Comparison of ENCODE assay signal across 30 cellular contexts in the genomic region with DNA sequence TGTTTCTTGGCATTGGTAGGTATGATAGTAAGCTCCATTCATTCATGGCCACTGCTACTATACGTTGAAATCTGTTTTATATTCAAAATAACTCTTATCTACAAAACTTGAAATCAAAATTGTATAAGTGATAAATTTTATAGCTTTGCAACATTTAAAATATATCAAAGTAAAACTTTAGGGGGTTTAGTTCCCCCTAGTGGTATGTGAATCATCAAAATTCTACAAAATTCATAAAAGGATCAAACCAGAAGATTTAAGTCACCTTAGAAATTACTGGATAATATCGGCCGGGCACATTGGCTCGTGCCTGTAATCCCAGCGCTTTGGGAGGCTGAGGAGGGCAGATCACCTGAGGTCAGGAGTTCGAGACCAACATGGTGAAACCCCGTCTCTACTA.
DNase-seq lines count a peak whose midpoint lies in the region; ATAC-seq and TF ChIP-seq lines count a peak whose summit lies in the region.
"Had no signal": no experiment of that assay in that cellular context is flagged by ENCODE, and none has a peak within 500 bp of the region (broad histone marks: within the 10 kb centered on the region; RNA-seq: fewer than 3 reads in every experiment).

No MANE protein-coding gene starts in this region.

- peaks cover 3% of the 10 kb centered on the region in 2 experiments; a peak in 2 of 4 replicates for H3K4me1 Mint-ChIP-seq in H9
- H3K4me1 Mint-ChIP-seq: activated B cell treated with CpG ODN at 0.5 μM for 24 hours; activated CD8-positive, alpha-beta memory T cell treated with anti-CD3 and anti-CD28 coated beads, Interleukin-2, amount 10 ng/mL, durations not matched to agents 7 days and 5 days had no signal

- no peak overlapping the region for H2AK5ac ChIP-seq in H9 (ENCODE audit: insufficient read length, low read length)

- no peaks in the 10 kb centered on the region for H3K27me3 Mint-ChIP-seq in H9 (ENCODE audit: low read depth)
- H3K27me3 Mint-ChIP-seq: activated B cell treated with CpG ODN at 0.5 μM for 24 hours; activated CD8-positive, alpha-beta memory T cell treated with anti-CD3 and anti-CD28 coated beads, Interleukin-2, amount 10 ng/mL, durations not matched to agents 7 days and 5 days; effector memory CD8-positive, alpha-beta T cell; naive thymus-derived CD4-positive, alpha-beta T cell had no signal

- no peak overlapping the region for H3K4me2 ChIP-seq in H9 (ENCODE audit: insufficient read depth, insufficient read length, low read length)
- H3K4me2 ChIP-seq: BLaER1 treated with 17β-estradiol and CSF1 and Interleukin-3, amounts not matched to agents 10 nM and 100 nM had no signal

- no peak overlapping the region for H2BK120ac ChIP-seq in H9 (ENCODE audit: low read depth, low read length, poor library complexity, severe bottlenecking)

- H4K8ac ChIP-seq in H9 (replicated peaks; ENCODE audit: insufficient read length, low read depth, low read length): no peak overlapping the region

- TF ChIP-seq CTCF in 22Rv1 (IDR thresholded peaks at IDR 0.05): peak; percentile 12; the same call in 1 of the 2 replicates
- TF ChIP-seq CTCF in H9 (conservative IDR thresholded peaks at IDR 0.05): peak; percentile 38; the same call in 2 of the 3 replicates
- TF ChIP-seq CTCF in foreskin keratinocyte (conservative IDR thresholded peaks at IDR 0.05): peak; percentile 33
- no peak for TF ChIP-seq CTCF in GM13976 (IDR thresholded peaks at IDR 0.05; ENCODE audit: borderline replicate concordance, control extremely low read depth, extremely low read depth, insufficient read depth, missing control alignments)

- no peak overlapping the region for H3K9ac ChIP-seq in H9 (ENCODE audit: extremely low read depth, insufficient read length, low read length)
- no peak overlapping the region for H3K9ac ChIP-seq in adipocyte (ENCODE audit: low read length)
- H3K9ac ChIP-seq: BLaER1 treated with 17β-estradiol and CSF1 and Interleukin-3, amounts not matched to agents 10 nM and 100 nM had no signal

- no peak for DNase-seq in H9
- DNase-seq in adipocyte (ENCODE audit: low read depth): peak; percentile 61
- no peak for DNase-seq in foreskin keratinocyte
- no peak for DNase-seq in stimulated activated CD8-positive, alpha-beta memory T cell treated with anti-CD3 and anti-CD28 coated beads, Interleukin-4, amount 100 ng/mL, for 48 hours
- no peak for DNase-seq in midbrain (lab: John Stamatoyannopoulos, UW)
- DNase-seq in GM13976 (ENCODE audit: low spot score): no peak
- DNase-seq: activated B cell treated with CpG ODN at 0.5 μM for 24 hours; activated CD8-positive, alpha-beta memory T cell treated with anti-CD3 and anti-CD28 coated beads, Interleukin-2, amount 10 ng/mL, durations not matched to agents 7 days and 5 days; activated naive CD4-positive, alpha-beta T cell treated with anti-CD3 and anti-CD28 coated beads for 36 hours; colonic mucosa; COR-L47; DMS79 treated with DMSO at 0.1 percent for 48 hours; effector memory CD8-positive, alpha-beta T cell; islet precursor cell; naive thymus-derived CD4-positive, alpha-beta T cell; NCI-H1694 treated with DMSO at 0.1 percent for 48 hours; NCI-H510A; NK-92 treated with Interleukin-12 subunit alpha and Interleukin-12 subunit beta, amount 100 ng/mL, for 24 hours; retina; SJCRH30; stimulated activated CD4-positive, alpha-beta T cell treated with anti-CD3 and anti-CD28 coated beads, Interleukin-2, amount 100 ng/mL, for 24 hours; T-helper 1 cell; upper lobe of left lung had no signal

- no CpG with 5 or more reads among the region's 7 CpGs for WGBS in H9 (ENCODE audit: extremely low coverage, insufficient read length, low lambda C conversion rate)

- H3K23me2 ChIP-seq in H9 (ENCODE audit: insufficient read length, low read depth, low read length, poor library complexity, severe bottlenecking): no peaks in the 10 kb centered on the region

- H2AFZ ChIP-seq in H9 (ENCODE audit: low read length): no peak overlapping the region

- no peak overlapping the region for H3K23ac ChIP-seq in H9 (ENCODE audit: insufficient read length, low read depth, low read length)

- H3K14ac ChIP-seq in H9 (ENCODE audit: insufficient read depth, low read length): no peak overlapping the region

- H3K27ac ChIP-seq in 22Rv1: no peak overlapping the region
- H3K27ac ChIP-seq in H9 (ENCODE audit: insufficient read length, low read depth, low read length): no peak overlapping the region
- no peak overlapping the region for H3K27ac ChIP-seq in foreskin keratinocyte
- H3K27ac ChIP-seq: BLaER1 treated with 17β-estradiol and CSF1 and Interleukin-3, amounts not matched to agents 10 nM and 100 nM; breast epithelium; colonic mucosa; gastroesophageal sphincter; SJCRH30; upper lobe of left lung had no signal

- H2BK20ac ChIP-seq in H9 (ENCODE audit: low read depth, low read length, poor library complexity, severe bottlenecking): no peak overlapping the region

- H2BK5ac ChIP-seq in H9 (ENCODE audit: insufficient read length, low read length): no peak overlapping the region

- no peak for ATAC-seq in foreskin keratinocyte
- no peak for ATAC-seq in GM18502 (IDR thresholded peaks at IDR 0.05; ENCODE audit: poor library complexity, unreplicated experiment)
- ATAC-seq: activated CD8-positive, alpha-beta memory T cell treated with anti-CD3 and anti-CD28 coated beads, Interleukin-2, amount 10 ng/mL, durations not matched to agents 7 days and 5 days; effector memory CD8-positive, alpha-beta T cell; esophagus mucosa; gastroesophageal sphincter; naive thymus-derived CD4-positive, alpha-beta T cell had no signal

- H3K9me3 Mint-ChIP-seq in H9: no peaks in the 10 kb centered on the region

- no peaks in the 10 kb centered on the region for H3K36me3 ChIP-seq in adipocyte (ENCODE audit: control insufficient read depth, insufficient read depth, low read length, severe bottlenecking)
- H3K36me3 ChIP-seq: BLaER1 treated with 17β-estradiol and CSF1 and Interleukin-3, amounts not matched to agents 10 nM and 100 nM; breast epithelium; colonic mucosa; gastroesophageal sphincter; SJCRH30; upper lobe of left lung had no signal

- no peaks in the 10 kb centered on the region for H4K20me1 ChIP-seq in H9 (ENCODE audit: control insufficient read depth, insufficient read depth, insufficient read length)
- H4K20me1 ChIP-seq: BLaER1 treated with 17β-estradiol and CSF1 and Interleukin-3, amounts not matched to agents 10 nM and 100 nM had no signal

- no peaks in the 10 kb centered on the region for H3K79me1 ChIP-seq in H9 (ENCODE audit: insufficient read depth, low read depth, low read length, poor library complexity, severe bottlenecking)

- no peaks in the 10 kb centered on the region for H3K79me2 ChIP-seq in H9 (ENCODE audit: insufficient read depth, low read length)

- no peak overlapping the region for H3K4me3 ChIP-seq in adipocyte (ENCODE audit: low read length)
- H3K4me3 ChIP-seq: BLaER1 treated with 17β-estradiol and CSF1 and Interleukin-3, amounts not matched to agents 10 nM and 100 nM; breast epithelium; colonic mucosa; gastroesophageal sphincter; SJCRH30; upper lobe of left lung had no signal

- H3K4ac ChIP-seq in H9 (ENCODE audit: low read depth, low read length): no peak overlapping the region

- no peak overlapping the region for H3K56ac ChIP-seq in H9 (ENCODE audit: insufficient read length, low read depth, low read length)

- H3K9me3 ChIP-seq in H9 (ENCODE audit: control insufficient read depth, low read depth, low read length) (no peaks in the 10 kb centered on the region), adipocyte (ENCODE audit: control insufficient read depth, low read length) (peaks cover 2% of the 10 kb centered on the region)
- H3K9me3 ChIP-seq: BLaER1 treated with 17β-estradiol and CSF1 and Interleukin-3, amounts not matched to agents 10 nM and 100 nM; breast epithelium; colonic mucosa; SJCRH30; upper lobe of left lung had no signal

- H4K5ac ChIP-seq in H9 (ENCODE audit: insufficient read length, low read depth, low read length): no peak overlapping the region

- in situ Hi-C loops in GM13976 (cut with MboI; ENCODE audit: low sequenced_read_pairs, unreplicated experiment): no loop called here

- H2BK15ac ChIP-seq in H9 (ENCODE audit: low read depth, low read length): no peak overlapping the region

- H3K27me3 ChIP-seq in H9 (ENCODE audit: insufficient read depth, low read length) (no peaks in the 10 kb centered on the region), adipocyte (replicated peaks; ENCODE audit: control insufficient read depth, insufficient read depth, low read length) (no peaks in the 10 kb centered on the region), foreskin keratinocyte (no peaks in the 10 kb centered on the region)
- H3K27me3 ChIP-seq: BLaER1 treated with 17β-estradiol and CSF1 and Interleukin-3, amounts not matched to agents 10 nM and 100 nM; breast epithelium; colonic mucosa; gastroesophageal sphincter; SJCRH30; upper lobe of left lung had no signal

- H3K27ac Mint-ChIP-seq in H9: no peak overlapping the region
- H3K27ac Mint-ChIP-seq: activated B cell treated with CpG ODN at 0.5 μM for 24 hours; activated CD8-positive, alpha-beta memory T cell treated with anti-CD3 and anti-CD28 coated beads, Interleukin-2, amount 10 ng/mL, durations not matched to agents 7 days and 5 days; activated naive CD4-positive, alpha-beta T cell treated with anti-CD3 and anti-CD28 coated beads for 36 hours; activated T-helper 1 cell treated with anti-CD3 and anti-CD28 coated beads, Interleukin-12 subunit alpha, Interleukin-12 subunit beta, Interleukin-2, Interleukin-4 antibody, amounts not matched to agents 30 ng/mL and 10 ng/mL and 1 ng/mL, durations not matched to agents 14 hours and 24 hours and 36 hours; effector memory CD8-positive, alpha-beta T cell; naive thymus-derived CD4-positive, alpha-beta T cell had no signal

- H3K18ac ChIP-seq in H9 (ENCODE audit: insufficient read length, low read depth, low read length): no peak overlapping the region

- no peak overlapping the region for H3T11ph ChIP-seq in H9 (ENCODE audit: low read length)

- no peak overlapping the region for H3K4me3 Mint-ChIP-seq in H9
- H3K4me3 Mint-ChIP-seq: activated B cell treated with CpG ODN at 0.5 μM for 24 hours; activated CD8-positive, alpha-beta memory T cell treated with anti-CD3 and anti-CD28 coated beads, Interleukin-2, amount 10 ng/mL, durations not matched to agents 7 days and 5 days; activated naive CD4-positive, alpha-beta T cell treated with anti-CD3 and anti-CD28 coated beads for 36 hours; activated T-helper 1 cell treated with anti-CD3 and anti-CD28 coated beads, Interleukin-12 subunit alpha, Interleukin-12 subunit beta, Interleukin-2, Interleukin-4 antibody, amounts not matched to agents 30 ng/mL and 10 ng/mL and 1 ng/mL, durations not matched to agents 14 hours and 24 hours and 36 hours; effector memory CD8-positive, alpha-beta T cell; naive thymus-derived CD4-positive, alpha-beta T cell had no signal

- H3K4me1 ChIP-seq in H9 (ENCODE audit: insufficient read depth, low read length) (no peaks in the 10 kb centered on the region), adipocyte (ENCODE audit: control insufficient read depth, insufficient read depth, low read length) (peaks cover 10% of the 10 kb centered on the region), foreskin keratinocyte (no peaks in the 10 kb centered on the region)
- H3K4me1 ChIP-seq: BLaER1 treated with 17β-estradiol and CSF1 and Interleukin-3, amounts not matched to agents 10 nM and 100 nM; breast epithelium; colonic mucosa; gastroesophageal sphincter; SJCRH30; upper lobe of left lung had no signal

- no peak overlapping the region for H4K91ac ChIP-seq in H9 (ENCODE audit: insufficient read length, low read depth, low read length)

- no peak overlapping the region for H2BK12ac ChIP-seq in H9 (ENCODE audit: insufficient read length, low read depth, low read length)

- H3K36me3 Mint-ChIP-seq in H9 (ENCODE audit: insufficient read depth in 1 of 3, low read depth in 3 of 3): no peaks in the 10 kb centered on the region
- H3K36me3 Mint-ChIP-seq: activated CD8-positive, alpha-beta memory T cell treated with anti-CD3 and anti-CD28 coated beads, Interleukin-2, amount 10 ng/mL, durations not matched to agents 7 days and 5 days; naive thymus-derived CD4-positive, alpha-beta T cell had no signal
